In genomic region chrX:68249401-68249831, GRCh38 we compare ENCODE assay signal across 19 cellular contexts.
DNase-seq lines count a peak whose midpoint lies in the region; ATAC-seq and TF ChIP-seq lines count a peak whose summit lies in the region.
"Had no signal": no experiment of that assay in that cellular context is flagged by ENCODE, and none has a peak within 500 bp of the region (broad histone marks: within the 10 kb centered on the region; RNA-seq: fewer than 3 reads in every experiment).

No MANE protein-coding gene starts in this region.

- no peaks in the 10 kb centered on the region for H4K20me1 ChIP-seq in GM23338 (replicated peaks; ENCODE audit: insufficient read depth)

- no peaks in the 10 kb centered on the region for H3K36me3 Mint-ChIP-seq in GM23338 (ENCODE audit: low read depth)
- H3K36me3 Mint-ChIP-seq: activated naive CD4-positive, alpha-beta T cell treated with anti-CD3 and anti-CD28 coated beads, Interleukin-2, amount 50 U/mL, for 24 hours; brain had no signal

- no peaks in the 10 kb centered on the region for H3K4me1 ChIP-seq in left lung
- H3K4me1 ChIP-seq in GM23338 (ENCODE audit: insufficient read depth): no peaks in the 10 kb centered on the region

- no peaks in the 10 kb centered on the region for H3K36me3 ChIP-seq in left lung
- H3K36me3 ChIP-seq in GM23338 (ENCODE audit: insufficient read depth): no peaks in the 10 kb centered on the region
- H3K36me3 ChIP-seq: suprapubic skin had no signal

- no peaks in the 10 kb centered on the region for H3K79me2 ChIP-seq in GM23338 (replicated peaks; ENCODE audit: insufficient read depth)
- H3K79me2 ChIP-seq: hepatocyte had no signal

- H3K27ac Mint-ChIP-seq in GM23338: no peak overlapping the region
- H3K27ac Mint-ChIP-seq: activated naive CD4-positive, alpha-beta T cell treated with anti-CD3 and anti-CD28 coated beads, Interleukin-2, amount 50 U/mL, for 24 hours had no signal

- TF ChIP-seq CTCF in left lung (IDR thresholded peaks at IDR 0.05) (no peak), GM23338 (conservative IDR thresholded peaks at IDR 0.05; ENCODE audit: low read depth in 2 of 2) (no peak), GM10248 (IDR thresholded peaks at IDR 0.05; ENCODE audit: control extremely low read depth, extremely low read depth, low read depth, missing control alignments) (no peak)

- ATAC-seq in left lung (peak; percentile 41), sciatic nerve (peak; percentile 94), GM23338 (no peak), HG02623 (IDR thresholded peaks at IDR 0.05; ENCODE audit: unreplicated experiment) (no peak)

- H3K4me2 ChIP-seq in GM23338: no peak overlapping the region
- H3K4me2 ChIP-seq: hepatocyte, KMS-11 had no signal

- H3K9me2 ChIP-seq in GM23338 (ENCODE audit: insufficient read depth): no peaks in the 10 kb centered on the region

- H3K27me3 ChIP-seq in left lung (no peaks in the 10 kb centered on the region), GM23338 (ENCODE audit: insufficient read depth) (no peaks in the 10 kb centered on the region)
- H3K27me3 ChIP-seq: hepatocyte, suprapubic skin had no signal

- H3F3A ChIP-seq in GM23338 (replicated peaks; ENCODE audit: low read depth): no peaks in the 10 kb centered on the region

- no peak overlapping the region for H2AFZ ChIP-seq in GM23338
- H2AFZ ChIP-seq: hepatocyte had no signal

- CTCF ChIA-PET in GM10248 (lab: Yijun Ruan, JAX): no interaction called here

- DNase-seq in Ammon's horn (ENCODE audit: low spot score): peak; percentile 33
- peak; percentile 2 for DNase-seq in fibroblast of peridontal ligament (ENCODE audit: extremely low read depth)
- DNase-seq in left lung: no peak
- DNase-seq in sciatic nerve (ENCODE audit: low spot score): peak; percentile 55
- DNase-seq in GM23338 (ENCODE audit: low spot score): no peak
- DNase-seq in GM10248 (ENCODE audit: extremely low spot score): no peak
- no peak for DNase-seq in T-helper 1 cell
- DNase-seq: activated T-cell treated with anti-CD3 and anti-CD28 coated beads, Interleukin-2, amount 50 U/mL, for 1 hour; kidney; NCI-H2029 treated with DMSO at 0.1 percent for 48 hours; NCI-H526; stimulated activated CD8-positive, alpha-beta memory T cell treated with anti-CD3 and anti-CD28 coated beads, Interleukin-4, amount 100 ng/mL, for 48 hours had no signal

- H3K4me3 ChIP-seq in left lung: no peak overlapping the region
- no peak overlapping the region for H3K4me3 ChIP-seq in GM23338
- H3K4me3 ChIP-seq: hepatocyte, suprapubic skin had no signal

- intact Hi-C loops in left lung (cut with DNase I): no loop called here
- intact Hi-C loops in sciatic nerve (cut with DNase I): no loop called here

- POLR2A ChIA-PET in GM10248 (lab: Yijun Ruan, JAX): no interaction called here

- H3K4me1 Mint-ChIP-seq in GM23338: no peaks in the 10 kb centered on the region
- H3K4me1 Mint-ChIP-seq: activated naive CD4-positive, alpha-beta T cell treated with anti-CD3 and anti-CD28 coated beads, Interleukin-2, amount 50 U/mL, for 24 hours had no signal

- peaks cover 2% of the 10 kb centered on the region for H3K27me3 Mint-ChIP-seq in GM23338 (ENCODE audit: insufficient read depth, low read depth, poor library complexity)
- H3K27me3 Mint-ChIP-seq: brain had no signal

- no peaks in the 10 kb centered on the region for H3K9me3 Mint-ChIP-seq in GM23338
- H3K9me3 Mint-ChIP-seq: activated naive CD4-positive, alpha-beta T cell treated with anti-CD3 and anti-CD28 coated beads, Interleukin-2, amount 50 U/mL, for 24 hours had no signal

- H3K9me3 ChIP-seq in left lung: no peaks in the 10 kb centered on the region
- H3K9me3 ChIP-seq: suprapubic skin had no signal

- H3K4me3 Mint-ChIP-seq in GM23338: no peak overlapping the region
- H3K4me3 Mint-ChIP-seq: activated naive CD4-positive, alpha-beta T cell treated with anti-CD3 and anti-CD28 coated beads, Interleukin-2, amount 50 U/mL, for 24 hours; brain had no signal

- no peak overlapping the region for H3K27ac ChIP-seq in left lung
- H3K27ac ChIP-seq in GM23338 (ENCODE audit: low read depth): no peak overlapping the region
- H3K27ac ChIP-seq: C4-2B, hepatocyte, KMS-11, suprapubic skin had no signal

TF ChIP-seq in GM23338, 12 proteins besides CTCF, POLR2A, EP300 and RAD21:
- no peak for TF ChIP-seq REST (IDR thresholded peaks at IDR 0.05; ENCODE audit: unreplicated experiment)
TF ChIP-seq in GM23338: peak in this region for 0.

Comparison
In these comparisons a context has a peak if more than half of its experiments do, and no peak if none do; other contexts are left out.
1. DNase-seq: peak in Ammon's horn (single experiment), fibroblast of peridontal ligament (single experiment) and sciatic nerve (single experiment); none in left lung (0 of 2), GM23338 (single experiment), GM10248 (single experiment) and T-helper 1 cell (0 of 5).
2. ATAC-seq: peak in left lung (single experiment) and sciatic nerve (single experiment); none in GM23338 (single experiment) and HG02623 (single experiment).